20 cellular contexts compared by ENCODE assay signal in the genomic region with DNA sequence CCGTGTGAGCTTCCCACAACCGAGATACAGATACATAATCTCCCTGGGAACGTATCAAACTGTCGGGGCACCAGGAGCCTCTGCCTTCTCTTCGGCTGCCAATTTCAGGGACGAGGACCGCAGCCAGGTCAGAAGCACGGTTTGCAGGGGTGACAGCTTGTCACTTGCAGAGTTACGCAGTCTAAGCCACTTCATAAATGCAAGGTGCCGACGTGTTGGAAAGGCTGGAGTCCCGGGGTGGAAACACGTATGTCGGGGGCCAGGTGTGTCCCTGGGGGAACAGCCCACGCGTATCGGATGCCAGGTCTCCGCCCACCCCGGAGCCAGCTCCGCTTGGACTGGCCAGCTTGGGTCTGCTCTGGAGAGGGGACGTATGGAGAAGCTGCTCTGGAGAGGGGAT.
"Had no signal": no experiment of that assay in that cellular context is flagged by ENCODE, and none has a peak within 500 bp of the region (broad histone marks: within the 10 kb centered on the region; RNA-seq: fewer than 3 reads in every experiment).

No MANE protein-coding gene starts in this region.

- H3K4me1 Mint-ChIP-seq: mesothelial cell of epicardium; naive thymus-derived CD4-positive, alpha-beta T cell; stimulated activated memory B cell treated with anti-CD40 and anti-IgM and Interleukin-4, amounts not matched to agents 10 μg/mL and 1 μg/mL and 100 μg/mL, for 72 hours; stimulated activated naive CD8-positive, alpha-beta T cell treated with anti-CD3 and anti-CD28 coated beads, Interleukin-15, amount 100 ng/mL, for 72 hours had no signal

- H3K4me3 Mint-ChIP-seq: mesothelial cell of epicardium; naive thymus-derived CD4-positive, alpha-beta T cell; natural killer cell treated with Interleukin-12 subunit alpha and Interleukin-12 subunit beta and Interleukin-15 and Interleukin-18, amount 100 ng/mL, for 72 hours; stimulated activated memory B cell treated with anti-CD40 and anti-IgM and Interleukin-4, amounts not matched to agents 10 μg/mL and 1 μg/mL and 100 μg/mL, for 72 hours; stimulated activated naive CD8-positive, alpha-beta T cell treated with anti-CD3 and anti-CD28 coated beads, Interleukin-15, amount 100 ng/mL, for 72 hours had no signal

- H3K36me3 Mint-ChIP-seq: mesothelial cell of epicardium; stimulated activated memory B cell treated with anti-CD40 and anti-IgM and Interleukin-4, amounts not matched to agents 10 μg/mL and 1 μg/mL and 100 μg/mL, for 72 hours had no signal

- H3K27ac Mint-ChIP-seq: mesothelial cell of epicardium; naive thymus-derived CD4-positive, alpha-beta T cell; natural killer cell treated with Interleukin-12 subunit alpha and Interleukin-12 subunit beta and Interleukin-15 and Interleukin-18, amount 100 ng/mL, for 72 hours; progenitor cell of endocrine pancreas; stimulated activated memory B cell treated with anti-CD40 and anti-IgM and Interleukin-4, amounts not matched to agents 10 μg/mL and 1 μg/mL and 100 μg/mL, for 72 hours; stimulated activated naive CD8-positive, alpha-beta T cell treated with anti-CD3 and anti-CD28 coated beads, Interleukin-15, amount 100 ng/mL, for 72 hours had no signal

- H3K27me3 Mint-ChIP-seq: natural killer cell treated with Interleukin-12 subunit alpha and Interleukin-12 subunit beta and Interleukin-15 and Interleukin-18, amount 100 ng/mL, for 72 hours; stimulated activated memory B cell treated with anti-CD40 and anti-IgM and Interleukin-4, amounts not matched to agents 10 μg/mL and 1 μg/mL and 100 μg/mL, for 72 hours; stimulated activated naive CD8-positive, alpha-beta T cell treated with anti-CD3 and anti-CD28 coated beads, Interleukin-15, amount 100 ng/mL, for 72 hours had no signal

- DNase-seq: hypothalamus; islet precursor cell; left ventricle myocardium inferior; mammary epithelial cell; mesenchymal stem cell; naive thymus-derived CD4-positive, alpha-beta T cell; nucleus accumbens; right lobe of liver; stimulated activated CD4-positive, alpha-beta T cell treated with anti-CD3 and anti-CD28 coated beads, Interleukin-1b, Interleukin-23, amount 100 ng/mL, for 48 hours; stimulated activated CD4-positive, alpha-beta T cell treated with anti-CD3 and anti-CD28 coated beads, Interleukin-2, amount 100 ng/mL, for 48 hours; stimulated activated CD4-positive, alpha-beta T cell treated with anti-CD3 and anti-CD28 coated beads, Interleukin-4, amount 100 ng/mL, for 4 hours; stimulated activated CD8-positive, alpha-beta memory T cell treated with anti-CD3 and anti-CD28 coated beads, Interleukin-4, amount 100 ng/mL, for 48 hours; stimulated activated naive CD4-positive, alpha-beta T cell treated with Interleukin-2 at 50 U/mL for 16 hours; stimulated activated naive CD8-positive, alpha-beta T cell treated with anti-CD3 and anti-CD28 coated beads, Interleukin-15, amount 100 ng/mL, for 72 hours; substantia nigra; upper lobe of left lung had no signal
